Comparison of ENCODE assay signal across 24 cellular contexts in genomic region chr6:67642582-67642981, GRCh38.
"Had no signal": no experiment of that assay in that cellular context is flagged by ENCODE, and none has a peak within 500 bp of the region (broad histone marks: within the 10 kb centered on the region; RNA-seq: fewer than 3 reads in every experiment).

No MANE protein-coding gene starts in this region.

- H3K4me1 ChIP-seq: foreskin keratinocyte, parathyroid adenoma, psoas muscle, testis, tibial nerve, upper lobe of right lung had no signal

- DNase-seq: effector CD4-positive, alpha-beta T cell; endodermal cell; erythroblast; foreskin keratinocyte; kidney; left colon; left ventricle myocardium superior; mesenchymal stem cell; naive B cell; nephron progenitor cell; psoas muscle; retina; stimulated activated CD4-positive, alpha-beta T cell treated with anti-CD3 and anti-CD28 coated beads, Interleukin-2, amount 100 ng/mL, for 24 hours; stimulated activated CD4-positive, alpha-beta T cell treated with anti-CD3 and anti-CD28 coated beads, Interleukin-4, amount 100 ng/mL, for 4 hours; stimulated activated naive B cell treated with anti-CD40 and anti-IgM and Interleukin-4, amounts not matched to agents 10 μg/mL and 1 μg/mL and 100 μg/mL, for 72 hours; stimulated activated naive CD8-positive, alpha-beta T cell treated with anti-CD3 and anti-CD28 coated beads, Interleukin-15, amount 100 ng/mL, for 72 hours; testis; upper lobe of right lung had no signal

- H3K9me3 ChIP-seq: psoas muscle, testis, tibial nerve, upper lobe of right lung had no signal

- H3K36me3 ChIP-seq: tibial nerve, upper lobe of right lung had no signal

- ATAC-seq: foreskin keratinocyte; left colon; left ventricle myocardium superior; psoas muscle; sciatic nerve; stimulated activated naive B cell treated with anti-CD40 and anti-IgM and Interleukin-4, amounts not matched to agents 10 μg/mL and 1 μg/mL and 100 μg/mL, for 72 hours; stimulated activated naive CD8-positive, alpha-beta T cell treated with anti-CD3 and anti-CD28 coated beads, Interleukin-15, amount 100 ng/mL, for 72 hours; upper lobe of right lung had no signal

- H3K27me3 ChIP-seq: foreskin keratinocyte, testis, tibial nerve, upper lobe of right lung had no signal

- FAIRE-seq: endothelial cell of umbilical vein, kidney had no signal

- H3K27ac ChIP-seq: coronary artery, foreskin keratinocyte, parathyroid adenoma, psoas muscle, testis, tibial nerve, upper lobe of right lung had no signal

- H3K4me3 ChIP-seq: coronary artery, lung, psoas muscle, testis, tibial nerve, upper lobe of right lung had no signal
